In the genomic region with DNA sequence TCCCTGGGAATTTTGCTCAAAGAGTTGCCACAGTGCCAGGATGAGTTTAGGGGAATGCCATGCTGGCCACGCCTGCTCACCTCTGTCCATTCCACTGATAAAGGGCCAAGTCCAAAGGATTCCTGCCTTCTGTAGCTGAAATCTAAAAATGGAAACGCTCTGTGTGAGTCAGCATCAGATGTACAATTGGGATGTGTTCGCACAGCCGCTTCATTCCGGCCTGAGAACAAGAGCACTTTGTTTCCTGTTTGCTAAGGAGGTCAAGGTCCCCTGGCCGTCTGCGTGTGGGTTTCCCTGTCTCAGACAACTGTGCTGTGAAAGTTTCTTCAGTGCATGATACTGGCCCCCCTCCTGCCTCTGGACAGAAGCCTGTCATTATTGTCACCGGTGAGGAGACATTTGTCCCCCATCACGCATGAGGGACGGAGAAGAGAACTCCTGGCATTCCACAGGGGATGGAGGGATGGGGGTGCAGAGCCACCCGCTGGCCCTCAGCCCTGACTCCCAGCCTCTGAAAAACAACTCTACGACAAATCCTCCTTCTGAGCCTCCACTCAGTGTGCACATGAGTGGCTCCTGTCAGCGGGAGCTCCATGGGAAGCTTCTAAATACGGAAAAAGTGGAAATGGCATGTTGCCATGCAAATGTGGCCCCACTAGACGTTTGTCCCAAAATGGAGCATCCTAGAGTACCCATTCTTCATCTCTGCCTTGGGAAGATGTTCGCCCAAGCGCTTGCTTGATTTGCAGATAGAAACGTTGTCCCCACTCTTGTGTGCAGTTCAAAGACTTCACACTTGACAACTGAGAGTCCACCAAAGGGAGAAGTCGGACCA, we compare ENCODE assay signal across 8 cellular contexts.
DNase-seq lines count a peak whose midpoint lies in the region; ATAC-seq and TF ChIP-seq lines count a peak whose summit lies in the region.

No MANE protein-coding gene starts in this region.

- H3K9me3 ChIP-seq in liver (ENCODE audit: control insufficient read depth in 4 of 4, low read length in 3 of 4) = no peaks in the 10 kb centered on the region
- H3K9me3 ChIP-seq in subcutaneous abdominal adipose tissue (ENCODE audit: control insufficient read depth in 5 of 5, low read length in 5 of 5) = no peaks in the 10 kb centered on the region

- WGBS in liver = 53% methylated on average over 19 of the region's 19 CpGs

- TF ChIP-seq RAD21 in liver (IDR thresholded peaks at IDR 0.05) = peak; percentile 75 to 79

- H3K27ac ChIP-seq in liver (ENCODE audit: low read depth in 1 of 2, low read length in 2 of 2) (peak overlapping the region; percentile 88 to 89), subcutaneous abdominal adipose tissue (ENCODE audit: low read depth, low read length) (peak overlapping the region; percentile 44)

- H3K4me1 Mint-ChIP-seq in activated T-cell treated with anti-CD3 and anti-CD28 coated beads, Interleukin-2, amount 50 U/mL, for 4 hours (ENCODE audit: low read depth) = peaks cover 4% of the 10 kb centered on the region

- no peaks in the 10 kb centered on the region for H3K27me3 ChIP-seq in liver (ENCODE audit: control insufficient read depth in 4 of 4, insufficient read depth in 4 of 4, low read length in 3 of 4)
- peaks cover 3 to 17% (median 9%) of the 10 kb centered on the region in 5 donors for H3K27me3 ChIP-seq in subcutaneous abdominal adipose tissue (ENCODE audit: control insufficient read depth in 5 of 5, insufficient read depth in 4 of 5, low read length in 5 of 5)

- TF ChIP-seq CTCF in liver (IDR thresholded peaks at IDR 0.05; ENCODE audit: low read depth, low read length, missing input control) = no peak

- no peak overlapping the region for H3K4me3 ChIP-seq in liver (ENCODE audit: low read depth in 1 of 3, low read length in 3 of 3)
- no peak overlapping the region for H3K4me3 ChIP-seq in subcutaneous abdominal adipose tissue (ENCODE audit: low read depth in 1 of 5, low read length in 5 of 5)

- H3K9ac ChIP-seq in liver (ENCODE audit: low read depth in 1 of 2, low read length in 2 of 2) (peak overlapping the region in 1 of 2 donors; percentile 55), subcutaneous abdominal adipose tissue (ENCODE audit: low read length in 5 of 5) (no peak overlapping the region)

- no peak overlapping the region for H3K4me3 Mint-ChIP-seq in activated T-cell treated with anti-CD3 and anti-CD28 coated beads, Interleukin-2, amount 50 U/mL, for 4 hours

- H3K4me1 ChIP-seq in liver (ENCODE audit: control insufficient read depth in 4 of 4, insufficient read depth in 4 of 4, low read length in 3 of 4) = peaks cover 5 to 22% (median 12%) of the 10 kb centered on the region in 4 donors
- H3K4me1 ChIP-seq in subcutaneous abdominal adipose tissue (ENCODE audit: control insufficient read depth in 5 of 5, insufficient read depth in 5 of 5, low read length in 5 of 5) = peaks cover 3 to 56% (median 13%) of the 10 kb centered on the region in 5 donors

- no peaks in the 10 kb centered on the region for H3K9me3 Mint-ChIP-seq in activated T-cell treated with anti-CD3 and anti-CD28 coated beads, Interleukin-2, amount 50 U/mL, for 4 hours

- no peak for ATAC-seq in GM21360 (IDR thresholded peaks at IDR 0.05; ENCODE audit: unreplicated experiment)
- no peak for ATAC-seq in activated T-cell treated with anti-CD3 and anti-CD28 coated beads, Interleukin-2, amount 50 U/mL, for 4 hours
- no peak for ATAC-seq in GM18873 (IDR thresholded peaks at IDR 0.05; ENCODE audit: low FRiP score, unreplicated experiment)

- H3K27me3 Mint-ChIP-seq in activated T-cell treated with anti-CD3 and anti-CD28 coated beads, Interleukin-2, amount 50 U/mL, for 4 hours (ENCODE audit: low read depth) = peaks cover 72% of the 10 kb centered on the region

- H3K36me3 ChIP-seq in liver (ENCODE audit: control insufficient read depth in 4 of 4, insufficient read depth in 3 of 4, low read depth in 1 of 4, low read length in 3 of 4) (no peaks in the 10 kb centered on the region), subcutaneous abdominal adipose tissue (ENCODE audit: control insufficient read depth in 5 of 5, insufficient read depth in 5 of 5, low read length in 5 of 5) (no peaks in the 10 kb centered on the region)

- DNase-seq in NCI-H460 (ENCODE audit: extremely low read depth, low read depth) (peak; percentile 43), ecto neural progenitor cell (ENCODE audit: low spot score) (peak; percentile 39)
- no peak for DNase-seq in activated T-cell treated with anti-CD3 and anti-CD28 coated beads, Interleukin-2, amount 50 U/mL, for 4 hours
- no peak for DNase-seq in activated CD8-positive, alpha-beta memory T cell treated with anti-CD3 and anti-CD28 coated beads for 24 hours

- H3K36me3 Mint-ChIP-seq in activated T-cell treated with anti-CD3 and anti-CD28 coated beads, Interleukin-2, amount 50 U/mL, for 4 hours (ENCODE audit: insufficient read depth) = no peaks in the 10 kb centered on the region

TF ChIP-seq in liver, 16 proteins besides CTCF, POLR2A, EP300 and RAD21:
- TF ChIP-seq, protein P1, sequence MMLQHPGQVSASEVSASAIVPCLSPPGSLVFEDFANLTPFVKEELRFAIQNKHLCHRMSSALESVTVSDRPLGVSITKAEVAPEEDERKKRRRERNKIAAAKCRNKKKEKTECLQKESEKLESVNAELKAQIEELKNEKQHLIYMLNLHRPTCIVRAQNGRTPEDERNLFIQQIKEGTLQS (IDR thresholded peaks at IDR 0.05) = peak; percentile 92
- peak; percentile 87 for TF ChIP-seq FOXA1 (IDR thresholded peaks at IDR 0.05)
- TF ChIP-seq EGR1 (IDR thresholded peaks at IDR 0.05; ENCODE audit: low read depth in 2 of 2) = peak; percentile 58 to 80
- TF ChIP-seq NR2F2 (IDR thresholded peaks at IDR 0.05) = peak; percentile 99
- peak; percentile 99 for TF ChIP-seq MAX (IDR thresholded peaks at IDR 0.05)
- peak; percentile 97 to 99 for TF ChIP-seq HNF4A (conservative IDR thresholded peaks at IDR 0.05)
- TF ChIP-seq FOXA2 (IDR thresholded peaks at IDR 0.05) = peak; percentile 64
- TF ChIP-seq SP1 (IDR thresholded peaks at IDR 0.05) = peak; percentile 97
- peak in 1 of 2 donors; percentile 76 for TF ChIP-seq GABPA (IDR thresholded peaks at IDR 0.05 in 1 of 2, conservative IDR thresholded peaks at IDR 0.05 in 1 of 2)
- TF ChIP-seq YY1 (IDR thresholded peaks at IDR 0.05) = peak; percentile 92
- TF ChIP-seq HNF4G (IDR thresholded peaks at IDR 0.05) = peak; percentile 91
- TF ChIP-seq RXRA (IDR thresholded peaks at IDR 0.05) = peak; percentile 94 to 100
- peak; percentile 82 for TF ChIP-seq REST (IDR thresholded peaks at IDR 0.05)
- peak; percentile 93 for TF ChIP-seq ZBTB33 (IDR thresholded peaks at IDR 0.05)
- peak; percentile 94 to 99 for TF ChIP-seq JUND (IDR thresholded peaks at IDR 0.05)
- TF ChIP-seq TAF1 (conservative IDR thresholded peaks at IDR 0.05) = no peak
TF ChIP-seq in liver: peak in this region for 15.

Comparison
In these comparisons a context has a peak if more than half of its experiments do, and no peak if none do; other contexts are left out.
1. DNase-seq: peak in NCI-H460 (single experiment) and ecto neural progenitor cell (single experiment); none in activated T-cell treated with anti-CD3 and anti-CD28 coated beads, Interleukin-2, amount 50 U/mL, for 4 hours (single experiment) and activated CD8-positive, alpha-beta memory T cell treated with anti-CD3 and anti-CD28 coated beads for 24 hours (single experiment).